ENCODE assay signal across 2 cellular contexts in genomic region chr2:134218928-134219707, GRCh38.
A peak's percentile ranks its signal among the peaks of the same experiment; 100 is the strongest.
TF ChIP-seq lines count a peak whose summit lies in the region.

No MANE protein-coding gene starts in this region.

TF ChIP-seq in HCT116, 20 proteins besides CTCF, POLR2A, EP300 and RAD21 (continued from another document):
- TF ChIP-seq, protein P1, sequence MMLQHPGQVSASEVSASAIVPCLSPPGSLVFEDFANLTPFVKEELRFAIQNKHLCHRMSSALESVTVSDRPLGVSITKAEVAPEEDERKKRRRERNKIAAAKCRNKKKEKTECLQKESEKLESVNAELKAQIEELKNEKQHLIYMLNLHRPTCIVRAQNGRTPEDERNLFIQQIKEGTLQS (IDR thresholded peaks at IDR 0.05): no peak
- TF ChIP-seq EZH2phosphoT487 (IDR thresholded peaks at IDR 0.05; ENCODE audit: borderline replicate concordance) (no peak), EGR1 (IDR thresholded peaks at IDR 0.05; ENCODE audit: low read depth) (no peak), CEBPB (IDR thresholded peaks at IDR 0.05; ENCODE audit: low read depth) (no peak), POLR2AphosphoS5 (IDR thresholded peaks at IDR 0.05; ENCODE audit: low read depth, low read length) (no peak), ELF1 (IDR thresholded peaks at IDR 0.05; ENCODE audit: borderline replicate concordance, low read depth) (no peak), CBX3 (IDR thresholded peaks at IDR 0.05; ENCODE audit: low read depth) (0 out of 2 replicates have a peak, but pooled peaks have one; percentile 22), SRF (IDR thresholded peaks at IDR 0.05; ENCODE audit: low read depth) (no peak), YY1 (IDR thresholded peaks at IDR 0.05; ENCODE audit: extremely low read depth, insufficient replicate concordance, low read depth, low read length) (no peak), SIN3A (IDR thresholded peaks at IDR 0.05; ENCODE audit: low read depth) (no peak), FOSL1 (IDR thresholded peaks at IDR 0.05; ENCODE audit: low read depth) (peak; percentile 45), SP1 (IDR thresholded peaks at IDR 0.05; ENCODE audit: low read depth) (no peak), ZFX (IDR thresholded peaks at IDR 0.05) (no peak), JUND (IDR thresholded peaks at IDR 0.05) (peak; percentile 25; the same call in 1 of the 2 replicates)
- TF ChIP-seq, protein P2, sequence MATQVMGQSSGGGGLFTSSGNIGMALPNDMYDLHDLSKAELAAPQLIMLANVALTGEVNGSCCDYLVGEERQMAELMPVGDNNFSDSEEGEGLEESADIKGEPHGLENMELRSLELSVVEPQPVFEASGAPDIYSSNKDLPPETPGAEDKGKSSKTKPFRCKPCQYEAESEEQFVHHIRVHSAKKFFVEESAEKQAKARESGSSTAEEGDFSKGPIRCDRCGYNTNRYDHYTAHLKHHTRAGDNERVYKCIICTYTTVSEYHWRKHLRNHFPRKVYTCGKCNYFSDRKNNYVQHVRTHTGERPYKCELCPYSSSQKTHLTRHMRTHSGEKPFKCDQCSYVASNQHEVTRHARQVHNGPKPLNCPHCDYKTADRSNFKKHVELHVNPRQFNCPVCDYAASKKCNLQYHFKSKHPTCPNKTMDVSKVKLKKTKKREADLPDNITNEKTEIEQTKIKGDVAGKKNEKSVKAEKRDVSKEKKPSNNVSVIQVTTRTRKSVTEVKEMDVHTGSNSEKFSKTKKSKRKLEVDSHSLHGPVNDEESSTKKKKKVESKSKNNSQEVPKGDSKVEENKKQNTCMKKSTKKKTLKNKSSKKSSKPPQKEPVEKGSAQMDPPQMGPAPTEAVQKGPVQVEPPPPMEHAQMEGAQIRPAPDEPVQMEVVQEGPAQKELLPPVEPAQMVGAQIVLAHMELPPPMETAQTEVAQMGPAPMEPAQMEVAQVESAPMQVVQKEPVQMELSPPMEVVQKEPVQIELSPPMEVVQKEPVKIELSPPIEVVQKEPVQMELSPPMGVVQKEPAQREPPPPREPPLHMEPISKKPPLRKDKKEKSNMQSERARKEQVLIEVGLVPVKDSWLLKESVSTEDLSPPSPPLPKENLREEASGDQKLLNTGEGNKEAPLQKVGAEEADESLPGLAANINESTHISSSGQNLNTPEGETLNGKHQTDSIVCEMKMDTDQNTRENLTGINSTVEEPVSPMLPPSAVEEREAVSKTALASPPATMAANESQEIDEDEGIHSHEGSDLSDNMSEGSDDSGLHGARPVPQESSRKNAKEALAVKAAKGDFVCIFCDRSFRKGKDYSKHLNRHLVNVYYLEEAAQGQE (IDR thresholded peaks at IDR 0.05; ENCODE audit: low read depth): no peak

TF ChIP-seq in GM12878, 131 proteins besides CTCF, POLR2A, EP300 and RAD21 (continued from another document and continues in another):
- TF ChIP-seq EED (IDR thresholded peaks at IDR 0.05; ENCODE audit: low read depth): peak; percentile 47
- no peak for TF ChIP-seq SMAD1 (IDR thresholded peaks at IDR 0.05; ENCODE audit: low read depth, partially characterized antibody)
- no peak for TF ChIP-seq NRF1 (conservative IDR thresholded peaks at IDR 0.05; ENCODE audit: low read depth, low read length)
- TF ChIP-seq SMARCA5 (IDR thresholded peaks at IDR 0.05): no peak
- no peak for TF ChIP-seq CUX1 (IDR thresholded peaks at IDR 0.05; ENCODE audit: insufficient replicate concordance, low read depth, low read length)
- no peak for TF ChIP-seq MAX (IDR thresholded peaks at IDR 0.05; ENCODE audit: low read depth, low read length)
- TF ChIP-seq BCL11A (IDR thresholded peaks at IDR 0.05; ENCODE audit: low read depth, low read length): no peak
- TF ChIP-seq RELB (IDR thresholded peaks at IDR 0.05; ENCODE audit: low read depth): no peak
- TF ChIP-seq PRDM15 (CRISPR knock-in tag; IDR thresholded peaks at IDR 0.05): no peak
- no peak for TF ChIP-seq ZNF207 (IDR thresholded peaks at IDR 0.05; ENCODE audit: borderline replicate concordance)
- no peak for TF ChIP-seq BCL3 (IDR thresholded peaks at IDR 0.05; ENCODE audit: borderline replicate concordance, insufficient read depth, low read depth, low read length, poor library complexity, severe bottlenecking)
- no peak; the same call in 1 of the 2 replicates for TF ChIP-seq IKZF1 (conservative IDR thresholded peaks at IDR 0.05)
- peak in 1 of 2 experiments; percentile 29; a peak in 1 of 4 replicates for TF ChIP-seq IKZF2 (IDR thresholded peaks at IDR 0.05)
- no peak for TF ChIP-seq SRF (IDR thresholded peaks at IDR 0.05; ENCODE audit: low read depth in 2 of 2, low read length in 2 of 2)
- TF ChIP-seq MYC (IDR thresholded peaks at IDR 0.05; ENCODE audit: insufficient read depth, insufficient read length, insufficient replicate concordance, low read length, severe bottlenecking): no peak
- no peak for TF ChIP-seq ZNF622 (IDR thresholded peaks at IDR 0.05)
- peak; percentile 26; the same call in 1 of the 2 replicates for TF ChIP-seq CREM (IDR thresholded peaks at IDR 0.05; ENCODE audit: low read depth)
- no peak for TF ChIP-seq BMI1 (IDR thresholded peaks at IDR 0.05; ENCODE audit: borderline replicate concordance)
- no peak; the same call in 1 of the 2 replicates for TF ChIP-seq SPI1 (IDR thresholded peaks at IDR 0.05; ENCODE audit: borderline replicate concordance, insufficient read depth, low read depth, low read length)
- TF ChIP-seq EZH2 (IDR thresholded peaks at IDR 0.05; ENCODE audit: borderline replicate concordance, control insufficient read depth, low read depth, low read length): no peak
- no peak for TF ChIP-seq MTA3 (IDR thresholded peaks at IDR 0.05; ENCODE audit: borderline replicate concordance, low read length)
- 0 out of 2 replicates have a peak, but pooled peaks have one; percentile 12 for TF ChIP-seq TAF1 (IDR thresholded peaks at IDR 0.05; ENCODE audit: borderline replicate concordance, low read depth, low read length)
- TF ChIP-seq, protein P3, sequence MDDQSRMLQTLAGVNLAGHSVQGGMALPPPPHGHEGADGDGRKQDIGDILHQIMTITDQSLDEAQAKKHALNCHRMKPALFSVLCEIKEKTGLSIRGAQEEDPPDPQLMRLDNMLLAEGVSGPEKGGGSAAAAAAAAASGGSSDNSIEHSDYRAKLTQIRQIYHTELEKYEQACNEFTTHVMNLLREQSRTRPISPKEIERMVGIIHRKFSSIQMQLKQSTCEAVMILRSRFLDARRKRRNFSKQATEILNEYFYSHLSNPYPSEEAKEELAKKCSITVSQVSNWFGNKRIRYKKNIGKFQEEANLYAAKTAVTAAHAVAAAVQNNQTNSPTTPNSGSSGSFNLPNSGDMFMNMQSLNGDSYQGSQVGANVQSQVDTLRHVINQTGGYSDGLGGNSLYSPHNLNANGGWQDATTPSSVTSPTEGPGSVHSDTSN (IDR thresholded peaks at IDR 0.05; ENCODE audit: insufficient replicate concordance, low read depth, low read length): no peak
- no peak for TF ChIP-seq LARP7 (IDR thresholded peaks at IDR 0.05)
- no peak for TF ChIP-seq RELA (IDR thresholded peaks at IDR 0.05; ENCODE audit: borderline replicate concordance, partially characterized antibody)
- no peak for TF ChIP-seq ZNF384 (IDR thresholded peaks at IDR 0.05; ENCODE audit: borderline replicate concordance, low read depth, low read length)
- no peak for TF ChIP-seq FOS (IDR thresholded peaks at IDR 0.05; ENCODE audit: borderline replicate concordance, extremely low read depth, insufficient read length)
- peak in 1 of 2 experiments; percentile 55; a peak in 2 of 4 replicates for TF ChIP-seq ETV6 (conservative IDR thresholded peaks at IDR 0.05 in 1 of 2, IDR thresholded peaks at IDR 0.05 in 1 of 2; ENCODE audit: borderline replicate concordance in 1 of 2, low read depth in 1 of 2)
- no peak for TF ChIP-seq ZNF217 (IDR thresholded peaks at IDR 0.05)
- no peak for TF ChIP-seq STAT1 (conservative IDR thresholded peaks at IDR 0.05)
- TF ChIP-seq, protein P4, sequence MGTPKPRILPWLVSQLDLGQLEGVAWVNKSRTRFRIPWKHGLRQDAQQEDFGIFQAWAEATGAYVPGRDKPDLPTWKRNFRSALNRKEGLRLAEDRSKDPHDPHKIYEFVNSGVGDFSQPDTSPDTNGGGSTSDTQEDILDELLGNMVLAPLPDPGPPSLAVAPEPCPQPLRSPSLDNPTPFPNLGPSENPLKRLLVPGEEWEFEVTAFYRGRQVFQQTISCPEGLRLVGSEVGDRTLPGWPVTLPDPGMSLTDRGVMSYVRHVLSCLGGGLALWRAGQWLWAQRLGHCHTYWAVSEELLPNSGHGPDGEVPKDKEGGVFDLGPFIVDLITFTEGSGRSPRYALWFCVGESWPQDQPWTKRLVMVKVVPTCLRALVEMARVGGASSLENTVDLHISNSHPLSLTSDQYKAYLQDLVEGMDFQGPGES (IDR thresholded peaks at IDR 0.05): no peak
- no peak for TF ChIP-seq BHLHE40 (IDR thresholded peaks at IDR 0.05; ENCODE audit: borderline replicate concordance in 1 of 2, low read depth in 2 of 2, low read length in 1 of 2)
- TF ChIP-seq YY1 (IDR thresholded peaks at IDR 0.05; ENCODE audit: low read depth, low read length): peak; percentile 47; the same call in 1 of the 2 replicates
- TF ChIP-seq SMC3 (IDR thresholded peaks at IDR 0.05; ENCODE audit: borderline replicate concordance, low read length): no peak
- peak; percentile 81; the same call in 1 of the 2 replicates for TF ChIP-seq TCF3 (IDR thresholded peaks at IDR 0.05; ENCODE audit: borderline replicate concordance, insufficient read depth, low read depth, low read length)
